In genomic region chrX:71543316-71543715, GRCh38 we compare ENCODE assay signal across 8 cellular contexts. TPM values are rescaled to one million over a fixed set of nuclear protein-coding genes. Genes with fewer than 3 reads are reported as not detected.
A peak's percentile ranks its signal among the peaks of the same experiment; 100 is the strongest.
DNase-seq lines count a peak whose midpoint lies in the region; ATAC-seq and TF ChIP-seq lines count a peak whose summit lies in the region.

No MANE protein-coding gene starts in this region.

- WGBS in lung, 2 donors, result 59 to 66% methylated on average over 2 of the region's 2 CpGs

- TF ChIP-seq CTCF in ascending aorta (IDR thresholded peaks at IDR 0.05), result no peak
- no peak for TF ChIP-seq CTCF in lung (IDR thresholded peaks at IDR 0.05; ENCODE audit: control extremely low read depth, extremely low read depth)

- DNase-seq in CD1c-positive myeloid dendritic cell (ENCODE audit: extremely low spot score) (peak; percentile 10), M059J (ENCODE audit: low read depth) (peak; percentile 97), ascending aorta (ENCODE audit: low spot score in 2 of 2) (no peak), lung (ENCODE audit: low spot score) (no peak), NCI-H1436 (lab: John Stamatoyannopoulos, UW) (no peak), NCI-H69 (lab: John Stamatoyannopoulos, UW) (no peak), left colon (no peak)

- no peaks in the 10 kb centered on the region for H3K27me3 ChIP-seq in ascending aorta
- H3K27me3 ChIP-seq in lung (ENCODE audit: control insufficient read depth, insufficient read depth), result no peaks in the 10 kb centered on the region

- peak; percentile 54 for ATAC-seq in lung (ENCODE audit: insufficient read depth, low FRiP score)
- no peak for ATAC-seq in GM18870 (IDR thresholded peaks at IDR 0.05; ENCODE audit: unreplicated experiment)
- ATAC-seq in left colon, result no peak

- peak overlapping the region; percentile 60 to 74 for H3K27ac ChIP-seq in ascending aorta
- peak overlapping the region in 1 of 2 donors; percentile 21 for H3K27ac ChIP-seq in lung (ENCODE audit: low read depth in 1 of 2, low read length in 1 of 2)

- intact Hi-C loops in ascending aorta (cut with DNase I) (loop anchor here (1.0 kb wide), 1 partner anchor 11 kb away; no protein-coding TSS in a partner anchor), left colon (cut with DNase I, micrococcal nuclease) (no loop called here)

- H3K4me1 ChIP-seq in ascending aorta (peaks cover 0 to 18% of the 10 kb centered on the region in 2 donors), lung (ENCODE audit: control insufficient read depth in 2 of 2, insufficient read depth in 2 of 2, low read length in 2 of 2) (peaks cover 0 to 18% of the 10 kb centered on the region in 2 donors)

- H3K36me3 ChIP-seq in ascending aorta (peaks cover 15 to 20% of the 10 kb centered on the region in 2 donors), lung (ENCODE audit: control insufficient read depth in 2 of 2, insufficient read depth in 2 of 2, low read length in 2 of 2) (peaks cover 3 to 9% of the 10 kb centered on the region in 2 donors)

- H3K9me3 ChIP-seq in ascending aorta (no peaks in the 10 kb centered on the region), lung (ENCODE audit: control insufficient read depth in 2 of 2, insufficient read depth in 1 of 2, low read length in 1 of 2) (peaks cover 0 to 2% of the 10 kb centered on the region in 2 donors)

- H3K4me3 ChIP-seq in ascending aorta (no peak overlapping the region), lung (no peak overlapping the region)

RNA-seq across cellular contexts. Expression of gene OGT, which starts 10.4 kb away (rescaled TPM):
- total RNA-seq in M059J (2014; rRNA removed; shearing (Covaris generic)), result 52.7 and 67.6 TPM in 2 replicates
- 64.2 TPM for total RNA-seq in ascending aorta
- 100 to 1,000 TPM in 1 of 2 donors, 10 to 100 TPM in 1; 91.3 to 385 TPM for total RNA-seq in lung
- polyA plus RNA-seq in lung, result 10 to 100 TPM; 32.3 to 54.2 TPM
- 100 to 1,000 TPM; 100 to 101 TPM for total RNA-seq in left colon

RNA-seq across cellular contexts. Expression of gene GCNA, which starts 34.9 kb away (rescaled TPM):
- total RNA-seq in M059J (2014; rRNA removed; shearing (Covaris generic)), result 0.20 and 1.0 TPM in 2 replicates
- total RNA-seq in ascending aorta (0.96 TPM), lung (1 to 10 TPM; 2.2 to 3.7 TPM), left colon (1 to 10 TPM; 1.1 to 1.2 TPM)
- 1 to 10 TPM in 1 of 2 donors, under 1 TPM in 1; 0.92 to 1.5 TPM for polyA plus RNA-seq in lung

Comparison
In these comparisons a context has a peak if more than half of its experiments do, and no peak if none do; other contexts are left out.
1. DNase-seq: peak in CD1c-positive myeloid dendritic cell (single experiment) and M059J (single experiment); none in ascending aorta (0 of 2), lung (single experiment), NCI-H1436 (single experiment), NCI-H69 (single experiment) and left colon (0 of 2).